ENCODE assay signal across 14 cellular contexts in the genomic region with DNA sequence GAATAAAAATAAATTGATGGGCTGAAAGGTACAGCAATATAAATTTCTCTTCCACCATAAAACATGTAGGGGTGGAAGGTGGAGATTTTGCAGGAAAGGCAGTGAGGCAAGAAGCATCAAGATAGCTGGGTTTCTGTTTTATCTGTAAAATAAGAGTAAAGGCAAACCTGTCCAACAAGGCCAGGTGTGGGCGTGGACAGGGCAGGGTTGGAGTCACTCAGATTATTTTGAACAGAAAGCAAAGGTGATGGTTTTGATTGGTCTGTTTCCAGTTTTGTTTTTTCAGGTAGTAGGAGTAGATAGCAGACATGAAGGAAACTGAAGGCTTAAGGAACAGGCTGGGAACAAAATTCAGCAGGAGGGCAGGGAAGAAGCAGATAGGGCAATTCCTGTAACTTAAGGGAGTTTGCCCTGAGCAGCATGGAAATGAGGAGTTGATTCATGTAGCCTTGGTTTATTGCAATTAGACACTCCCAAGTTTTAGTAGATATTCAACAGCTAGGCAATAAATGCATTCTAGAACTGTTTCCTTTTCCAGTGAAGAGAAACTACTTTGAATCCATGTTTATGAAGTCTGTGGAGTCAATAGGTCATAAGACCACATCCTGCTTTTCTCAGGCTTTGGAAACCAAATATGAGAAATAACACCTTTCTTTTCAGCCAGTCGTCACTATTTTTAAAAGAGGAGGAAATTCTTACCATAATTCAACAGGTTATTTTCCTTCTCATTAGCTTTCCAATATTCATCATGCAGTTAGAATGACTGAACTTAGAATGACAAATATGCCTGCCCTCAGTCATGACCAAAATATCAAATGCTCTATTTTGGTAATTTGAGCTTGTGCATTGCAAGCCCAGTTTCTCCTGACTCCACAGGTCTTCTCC. TPM values are rescaled to one million over a fixed set of nuclear protein-coding genes. Genes with fewer than 3 reads are reported as not detected.
A peak's percentile ranks its signal among the peaks of the same experiment; 100 is the strongest.
DNase-seq lines count a peak whose midpoint lies in the region; ATAC-seq, FAIRE-seq and TF ChIP-seq lines count a peak whose summit lies in the region.
"Had no signal": no experiment of that assay in that cellular context is flagged by ENCODE, and none has a peak within 500 bp of the region (broad histone marks: within the 10 kb centered on the region; RNA-seq: fewer than 3 reads in every experiment).

No MANE protein-coding gene starts in this region.

- no peaks in the 10 kb centered on the region for H3K27me3 Mint-ChIP-seq in activated B cell treated with CpG ODN at 0.5 μM for 24 hours

- peak overlapping the region; percentile 1 for H3K27ac Mint-ChIP-seq in activated B cell treated with CpG ODN at 0.5 μM for 24 hours

- no peaks in the 10 kb centered on the region for H3K79me2 ChIP-seq in mesendoderm (ENCODE audit: control insufficient read depth, insufficient read depth, low read length)

- no peaks in the 10 kb centered on the region for H3K27me3 ChIP-seq in esophagus squamous epithelium
- H3K27me3 ChIP-seq in mesendoderm (ENCODE audit: insufficient read depth, low read length, poor library complexity): no peaks in the 10 kb centered on the region

- WGBS in esophagus squamous epithelium, 2 donors: 34 to 52% methylated on average over 2 of the region's 2 CpGs
- no CpG with 5 or more reads among the region's 2 CpGs for WGBS in mesendoderm (ENCODE audit: extremely low coverage, insufficient coverage, low lambda C conversion rate)

- no peak overlapping the region for H2AK5ac ChIP-seq in mesendoderm (ENCODE audit: low read length)

- FAIRE-seq in kidney (lab: Jason Lieb, UNC): no peak

- no peak overlapping the region for H4K8ac ChIP-seq in mesendoderm (ENCODE audit: low read depth, low read length)

- no peak overlapping the region for H3K18ac ChIP-seq in mesendoderm (ENCODE audit: low read length)

- ATAC-seq in activated B cell treated with CpG ODN at 0.5 μM for 24 hours (ENCODE audit: low read depth): no peak

- no peaks in the 10 kb centered on the region for H3K79me1 ChIP-seq in mesendoderm (ENCODE audit: low read length)

- no peak overlapping the region for H3K4ac ChIP-seq in mesendoderm (ENCODE audit: low read depth, low read length)

- intact Hi-C loops in activated B cell treated with CpG ODN at 0.5 μM for 24 hours (cut with micrococcal nuclease): no loop called here
- intact Hi-C loops in esophagus squamous epithelium (cut with DNase I): no loop called here
- intact Hi-C loops in kidney (cut with DNase I): no loop called here

- no peak overlapping the region for H2BK120ac ChIP-seq in mesendoderm (ENCODE audit: low read depth, low read length)

- H3K9me3 Mint-ChIP-seq in activated B cell treated with CpG ODN at 0.5 μM for 24 hours: no peaks in the 10 kb centered on the region
- H3K9me3 Mint-ChIP-seq: neural crest cell had no signal

- H3K4me3 ChIP-seq in esophagus squamous epithelium (no peak overlapping the region), skin epidermis (no peak overlapping the region), kidney (ENCODE audit: low read length in 2 of 2) (no peak overlapping the region), mesendoderm (ENCODE audit: low read length) (no peak overlapping the region)
- H3K4me3 ChIP-seq: thoracic aorta had no signal

- no peak overlapping the region for H3K56ac ChIP-seq in mesendoderm (ENCODE audit: low read length)

- peak overlapping the region; percentile 65 to 86 (median 80) for H3K27ac ChIP-seq in esophagus squamous epithelium
- peak overlapping the region in 17 of 21 experiments; percentile 3 to 80 (median 49) for H3K27ac ChIP-seq in skin epidermis
- peak overlapping the region in 1 of 2 donors; percentile 65 for H3K27ac ChIP-seq in kidney (ENCODE audit: low read depth in 2 of 2, low read length in 2 of 2)
- no peak overlapping the region for H3K27ac ChIP-seq in mesendoderm (ENCODE audit: low read depth, low read length)

- peak overlapping the region; percentile 1 for H3K4me3 Mint-ChIP-seq in activated B cell treated with CpG ODN at 0.5 μM for 24 hours
- H3K4me3 Mint-ChIP-seq: neural crest cell had no signal

- no peak overlapping the region for H3K23ac ChIP-seq in mesendoderm (ENCODE audit: low read length)

- peak; percentile 8 for DNase-seq in activated CD4-positive, alpha-beta T cell treated with anti-CD3 and anti-CD28 coated beads for 48 hours
- no peak for DNase-seq in activated CD4-positive, alpha-beta T cell treated with anti-CD3 and anti-CD28 coated beads for 4 hours
- DNase-seq in activated B cell treated with CpG ODN at 0.5 μM for 24 hours: no peak
- DNase-seq in esophagus squamous epithelium (lab: John Stamatoyannopoulos, UW): no peak
- DNase-seq in kidney: no peak
- DNase-seq in mesendoderm: no peak
- no peak for DNase-seq in NCI-H510A treated with DMSO at 0.1 percent for 48 hours (lab: John Stamatoyannopoulos, UW)
- DNase-seq: ACHN; activated CD4-positive, CD25-positive, alpha-beta regulatory T cell treated with anti-CD3 and anti-CD28 coated beads, Interleukin-2, amount 50 U/mL, for 72 hours; NCI-H1417; stimulated activated CD4-positive, alpha-beta T cell treated with anti-CD3 and anti-CD28 coated beads, Interleukin-4, amount 100 ng/mL, for 1 hour had no signal

- TF ChIP-seq POLR2A in esophagus squamous epithelium (IDR thresholded peaks at IDR 0.05): no peak

- no peak overlapping the region for H4K5ac ChIP-seq in mesendoderm (ENCODE audit: low read length)

- no peaks in the 10 kb centered on the region for H3K36me3 Mint-ChIP-seq in activated B cell treated with CpG ODN at 0.5 μM for 24 hours (ENCODE audit: low read depth)

- CTCF ChIA-PET in activated B cell treated with CpG ODN at 0.5 μM for 24 hours (lab: Charles Lee): no interaction called here

- TF ChIP-seq CTCF in activated B cell treated with CpG ODN at 0.5 μM for 24 hours (IDR thresholded peaks at IDR 0.05): no peak
- TF ChIP-seq CTCF in esophagus squamous epithelium (IDR thresholded peaks at IDR 0.05): no peak
- no peak for TF ChIP-seq CTCF in kidney (IDR thresholded peaks at IDR 0.05; ENCODE audit: borderline replicate concordance, extremely low read depth, insufficient read depth)

- H3K9ac ChIP-seq in kidney (ENCODE audit: low read length in 2 of 2): no peak overlapping the region
- no peak overlapping the region for H3K9ac ChIP-seq in mesendoderm (ENCODE audit: low read length)

- no peak overlapping the region for H3K4me2 ChIP-seq in mesendoderm (ENCODE audit: low read length)

- POLR2A ChIA-PET in activated B cell treated with CpG ODN at 0.5 μM for 24 hours (lab: Charles Lee): no interaction called here

- peaks cover 33% of the 10 kb centered on the region for H3K4me1 Mint-ChIP-seq in activated B cell treated with CpG ODN at 0.5 μM for 24 hours
- H3K4me1 Mint-ChIP-seq: neural crest cell had no signal

- H3K4me1 ChIP-seq in esophagus squamous epithelium (peaks cover 0 to 37% (median 12%) of the 10 kb centered on the region in 3 donors), kidney (ENCODE audit: control insufficient read depth in 1 of 2, insufficient read depth in 1 of 2, low read depth in 1 of 2, low read length in 2 of 2) (peaks cover 7 to 9% of the 10 kb centered on the region in 2 donors), mesendoderm (ENCODE audit: control insufficient read depth, low read depth, low read length) (no peaks in the 10 kb centered on the region)

- H2BK15ac ChIP-seq in mesendoderm (replicated peaks; ENCODE audit: low read depth): no peak overlapping the region

- H3K9me3 ChIP-seq in esophagus squamous epithelium: no peaks in the 10 kb centered on the region
- H3K9me3 ChIP-seq in kidney (ENCODE audit: control insufficient read depth in 1 of 2, low read length in 2 of 2): no peaks in the 10 kb centered on the region
- H3K9me3 ChIP-seq: thoracic aorta had no signal

- H3K36me3 ChIP-seq in esophagus squamous epithelium: no peaks in the 10 kb centered on the region
- no peaks in the 10 kb centered on the region for H3K36me3 ChIP-seq in kidney (ENCODE audit: control insufficient read depth in 1 of 2, insufficient read depth in 2 of 2, low read length in 2 of 2)
- no peaks in the 10 kb centered on the region for H3K36me3 ChIP-seq in mesendoderm (ENCODE audit: control insufficient read depth, insufficient read depth, low read length)
- H3K36me3 ChIP-seq: thoracic aorta had no signal

- no peak overlapping the region for H2BK5ac ChIP-seq in mesendoderm (ENCODE audit: low read length)

RNA-seq across cellular contexts. Expression of a gene that starts 38.7 kb away (rescaled TPM):
- 90.9 and 91.1 TPM in 2 replicates for total RNA-seq in activated B cell treated with CpG ODN at 0.5 μM for 24 hours
- 100 to 1,000 TPM in 1 of 4 donors, 10 to 100 TPM in 3; 36.5 to 100 (median 72.2) TPM for total RNA-seq in esophagus squamous epithelium
- total RNA-seq in kidney: 69.5 TPM
- 28.8 TPM for polyA plus RNA-seq in kidney (ENCODE audit: insufficient read depth, low read depth, low replicate concordance)
- polyA plus RNA-seq in mesendoderm (2013, experiment 1 of 2): 31.6 TPM
- polyA plus RNA-seq in mesendoderm (2013, experiment 2 of 2): 32.3 TPM
